4 cellular contexts compared by ENCODE assay signal in the genomic region with DNA sequence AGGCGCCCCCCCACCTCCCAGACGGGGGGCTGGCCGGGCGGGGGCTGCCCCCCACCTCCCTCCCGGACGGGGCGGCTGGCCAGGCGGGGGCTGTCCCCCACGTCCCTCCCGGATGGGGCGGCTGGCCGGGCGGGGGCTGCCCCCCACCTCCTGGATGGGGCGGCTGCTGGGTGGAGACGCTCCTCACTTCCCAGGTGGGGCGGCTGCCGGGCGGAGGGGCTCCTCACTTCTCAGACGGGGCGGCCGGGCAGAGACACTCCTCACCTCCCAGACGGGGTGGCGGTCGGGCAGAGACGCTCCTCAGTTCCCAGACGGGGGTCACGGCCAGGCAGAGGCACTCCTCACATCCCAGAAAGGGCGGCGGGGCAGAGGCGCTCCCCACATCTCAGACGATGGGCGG. TPM values are rescaled to one million over a fixed set of nuclear protein-coding genes. Genes with fewer than 3 reads are reported as not detected.
"Had no signal": no experiment of that assay in that cellular context is flagged by ENCODE, and none has a peak within 500 bp of the region (broad histone marks: within the 10 kb centered on the region; RNA-seq: fewer than 3 reads in every experiment).

No MANE protein-coding gene starts in this region.

RNA-seq across cellular contexts. Expression of a gene that starts 11.5 kb away (rescaled TPM):
- total RNA-seq: LHCN-M2, M059J, MCF 10A, NCI-H460 had no signal
